Comparison of ENCODE assay signal across 15 cellular contexts in genomic region chrX:55695227-55696018, GRCh38. TPM values are rescaled to one million over a fixed set of nuclear protein-coding genes. Genes with fewer than 3 reads are reported as not detected.
A peak's percentile ranks its signal among the peaks of the same experiment; 100 is the strongest.
DNase-seq lines count a peak whose midpoint lies in the region.
"Had no signal": no experiment of that assay in that cellular context is flagged by ENCODE, and none has a peak within 500 bp of the region (broad histone marks: within the 10 kb centered on the region; RNA-seq: fewer than 3 reads in every experiment).

No MANE protein-coding gene starts in this region.

- H3K36me3 Mint-ChIP-seq in activated CD4-positive, alpha-beta T cell treated with anti-CD3 and anti-CD28 coated beads, Interleukin-2, amount 10 ng/mL, durations not matched to agents 24 days and 14 days (ENCODE audit: low read depth) = no peaks in the 10 kb centered on the region
- H3K36me3 Mint-ChIP-seq in activated naive CD8-positive, alpha-beta T cell treated with anti-CD3 and anti-CD28 coated beads for 36 hours = no peaks in the 10 kb centered on the region

- peaks cover 13% of the 10 kb centered on the region for H3K4me1 Mint-ChIP-seq in activated CD4-positive, alpha-beta T cell treated with anti-CD3 and anti-CD28 coated beads, Interleukin-2, amount 10 ng/mL, durations not matched to agents 24 days and 14 days
- peaks cover 24% of the 10 kb centered on the region for H3K4me1 Mint-ChIP-seq in activated naive CD8-positive, alpha-beta T cell treated with anti-CD3 and anti-CD28 coated beads for 36 hours

- intact Hi-C loops in activated CD4-positive, alpha-beta T cell treated with anti-CD3 and anti-CD28 coated beads, Interleukin-2, amount 10 ng/mL, durations not matched to agents 24 days and 14 days (cut with micrococcal nuclease) = no loop called here

- H3K9me3 Mint-ChIP-seq in activated CD4-positive, alpha-beta T cell treated with anti-CD3 and anti-CD28 coated beads, Interleukin-2, amount 10 ng/mL, durations not matched to agents 24 days and 14 days = peaks cover 9% of the 10 kb centered on the region
- peaks cover 4% of the 10 kb centered on the region for H3K9me3 Mint-ChIP-seq in activated naive CD8-positive, alpha-beta T cell treated with anti-CD3 and anti-CD28 coated beads for 36 hours
- H3K9me3 Mint-ChIP-seq: HFFc6 had no signal

- H3K27me3 Mint-ChIP-seq in activated CD4-positive, alpha-beta T cell treated with anti-CD3 and anti-CD28 coated beads, Interleukin-2, amount 10 ng/mL, durations not matched to agents 24 days and 14 days = no peaks in the 10 kb centered on the region
- no peaks in the 10 kb centered on the region for H3K27me3 Mint-ChIP-seq in activated naive CD8-positive, alpha-beta T cell treated with anti-CD3 and anti-CD28 coated beads for 36 hours

- H3K27ac Mint-ChIP-seq in activated CD4-positive, alpha-beta T cell treated with anti-CD3 and anti-CD28 coated beads, Interleukin-2, amount 10 ng/mL, durations not matched to agents 24 days and 14 days = peak overlapping the region; percentile 19
- peak overlapping the region; percentile 26 for H3K27ac Mint-ChIP-seq in activated naive CD8-positive, alpha-beta T cell treated with anti-CD3 and anti-CD28 coated beads for 36 hours
- H3K27ac Mint-ChIP-seq: HFFc6 had no signal

- peak overlapping the region; percentile 8 for H3K4me3 Mint-ChIP-seq in activated CD4-positive, alpha-beta T cell treated with anti-CD3 and anti-CD28 coated beads, Interleukin-2, amount 10 ng/mL, durations not matched to agents 24 days and 14 days
- H3K4me3 Mint-ChIP-seq in activated naive CD8-positive, alpha-beta T cell treated with anti-CD3 and anti-CD28 coated beads for 36 hours = peak overlapping the region; percentile 48
- H3K4me3 Mint-ChIP-seq: HFFc6 had no signal

- peak; percentile 59 for DNase-seq in activated CD4-positive, alpha-beta T cell treated with anti-CD3 and anti-CD28 coated beads, Interleukin-2, amount 10 ng/mL, durations not matched to agents 24 days and 14 days
- DNase-seq in activated CD4-positive, alpha-beta T cell treated with anti-CD3 and anti-CD28 coated beads for 1 hour = no peak
- DNase-seq in stimulated activated naive CD4-positive, alpha-beta T cell (lab: John Stamatoyannopoulos, UW) = peak in 4 of 6 experiments; percentile 5 to 68 (median 60)
- DNase-seq in stimulated activated naive CD4-positive, alpha-beta T cell treated with Interleukin-2 at 50 U/mL for 16 hours (lab: John Stamatoyannopoulos, UW) = no peak
- no peak for DNase-seq in activated naive CD8-positive, alpha-beta T cell treated with anti-CD3 and anti-CD28 coated beads for 36 hours
- DNase-seq in T-helper 9 cell (no peak), H4 (ENCODE audit: low spot score) (no peak), NOMO-1 treated with dmso at 0.1 percent for 144 hours (lab: John Stamatoyannopoulos, UW; ENCODE audit: unreplicated experiment) (no peak)
- DNase-seq: DMS53; HFFc6; KBM-7; NCI-H1048; NCI-H345; NCI-H526 treated with DMSO at 0.1 percent for 48 hours; NK-92 treated with Interleukin-12 subunit alpha and Interleukin-12 subunit beta, amount 100 ng/mL, for 24 hours had no signal

RNA-seq across cellular contexts. Expression of gene RRAGB, which starts 22.1 kb away (rescaled TPM):
- 6.5 and 8.2 TPM in 2 replicates for total RNA-seq in activated CD4-positive, alpha-beta T cell treated with anti-CD3 and anti-CD28 coated beads, Interleukin-2, amount 10 ng/mL, durations not matched to agents 24 days and 14 days
- total RNA-seq in activated naive CD8-positive, alpha-beta T cell treated with anti-CD3 and anti-CD28 coated beads for 36 hours = 1 to 10 TPM; 5.5 to 6.5 TPM
- total RNA-seq in H4 (2014; rRNA removed; shearing (Covaris generic)) = 7.0 and 8.9 TPM in 2 replicates

Comparison
In these comparisons a context has a peak if more than half of its experiments do, and no peak if none do; other contexts are left out.
1. DNase-seq: peak in activated CD4-positive, alpha-beta T cell treated with anti-CD3 and anti-CD28 coated beads, Interleukin-2, amount 10 ng/mL, durations not matched to agents 24 days and 14 days (single experiment) and stimulated activated naive CD4-positive, alpha-beta T cell (4 of 6); none in activated CD4-positive, alpha-beta T cell treated with anti-CD3 and anti-CD28 coated beads for 1 hour (single experiment), stimulated activated naive CD4-positive, alpha-beta T cell treated with Interleukin-2 at 50 U/mL for 16 hours (single experiment), activated naive CD8-positive, alpha-beta T cell treated with anti-CD3 and anti-CD28 coated beads for 36 hours (single experiment), T-helper 9 cell (single experiment), H4 (single experiment) and NOMO-1 treated with dmso at 0.1 percent for 144 hours (single experiment).